Comparison of ENCODE assay signal across 32 cellular contexts in the genomic region with DNA sequence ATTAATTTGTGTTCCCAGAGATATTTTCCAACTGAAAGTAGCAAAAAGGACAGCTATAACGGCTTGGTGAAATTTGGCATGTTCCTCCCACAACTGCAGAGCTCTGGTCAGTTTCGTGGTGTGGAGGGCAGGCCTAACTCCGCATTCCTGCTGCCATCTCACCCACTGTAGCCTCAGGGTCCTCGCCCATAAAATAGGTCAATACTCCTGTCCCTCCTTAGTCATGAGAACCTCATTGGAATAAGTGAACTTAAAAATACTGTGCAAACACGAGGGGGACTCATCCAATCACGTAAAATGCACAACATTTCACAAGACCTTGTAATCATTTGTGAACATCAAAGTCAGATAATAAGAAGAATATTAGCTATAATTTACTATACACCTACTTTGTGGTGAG.
"Had no signal": no experiment of that assay in that cellular context is flagged by ENCODE, and none has a peak within 500 bp of the region (broad histone marks: within the 10 kb centered on the region; RNA-seq: fewer than 3 reads in every experiment).

No MANE protein-coding gene starts in this region.

- H3K4me3 Mint-ChIP-seq: activated CD4-positive, alpha-beta memory T cell treated with anti-CD3 and anti-CD28 coated beads for 36 hours; activated CD4-positive, alpha-beta T cell treated with anti-CD3 and anti-CD28 coated beads for 36 hours; activated CD4-positive, alpha-beta T cell treated with anti-CD3 and anti-CD28 coated beads, Interleukin-2, amount 10 ng/mL, durations not matched to agents 24 days and 14 days; activated CD8-positive, alpha-beta memory T cell treated with anti-CD3 and anti-CD28 coated beads, Interleukin-2, amount 10 ng/mL, durations not matched to agents 7 days and 5 days; activated CD8-positive, alpha-beta T cell treated with anti-CD3 and anti-CD28 coated beads, Interleukin-2, amount 10 ng/mL, durations not matched to agents 7 days and 5 days; activated naive CD4-positive, alpha-beta T cell treated with anti-CD3 and anti-CD28 coated beads, Interleukin-2, amount 10 ng/mL, durations not matched to agents 7 days and 5 days; activated naive CD8-positive, alpha-beta T cell treated with anti-CD3 and anti-CD28 coated beads, Interleukin-2, amount 10 ng/mL, durations not matched to agents 7 days and 5 days; activated T-helper 1 cell treated with anti-CD3 and anti-CD28 coated beads, Interleukin-12 subunit alpha, Interleukin-12 subunit beta, Interleukin-2, Interleukin-4 antibody, amounts not matched to agents 30 ng/mL and 10 ng/mL and 1 ng/mL, durations not matched to agents 14 hours and 24 hours and 36 hours; dendritic cell treated with granulocyte-macrophage colony-stimulating factor and Interleukin-4, amounts not matched to agents 40 ng/mL and 50 ng/mL, for 4 days; T-helper 17 cell; T-helper 2 cell treated with Interferon-gamma antibody and Interleukin-4, amounts not matched to agents 5 μg/mL and 100 μg/mL, for 36 hours had no signal

- H3K27ac Mint-ChIP-seq: activated CD4-positive, alpha-beta memory T cell treated with anti-CD3 and anti-CD28 coated beads for 36 hours; activated CD4-positive, alpha-beta T cell treated with anti-CD3 and anti-CD28 coated beads for 36 hours; activated CD4-positive, alpha-beta T cell treated with anti-CD3 and anti-CD28 coated beads, Interleukin-2, amount 10 ng/mL, durations not matched to agents 24 days and 14 days; activated CD8-positive, alpha-beta memory T cell treated with anti-CD3 and anti-CD28 coated beads, Interleukin-2, amount 10 ng/mL, durations not matched to agents 7 days and 5 days; activated CD8-positive, alpha-beta T cell treated with anti-CD3 and anti-CD28 coated beads, Interleukin-2, amount 10 ng/mL, durations not matched to agents 7 days and 5 days; activated naive CD4-positive, alpha-beta T cell treated with anti-CD3 and anti-CD28 coated beads, Interleukin-2, amount 10 ng/mL, durations not matched to agents 7 days and 5 days; activated naive CD4-positive, alpha-beta T cell treated with anti-CD3 and anti-CD28 coated beads, Interleukin-2, amount 50 U/mL, for 72 hours; activated naive CD8-positive, alpha-beta T cell treated with anti-CD3 and anti-CD28 coated beads, Interleukin-2, amount 10 ng/mL, durations not matched to agents 7 days and 5 days; activated T-helper 1 cell treated with anti-CD3 and anti-CD28 coated beads, Interleukin-12 subunit alpha, Interleukin-12 subunit beta, Interleukin-2, Interleukin-4 antibody, amounts not matched to agents 30 ng/mL and 10 ng/mL and 1 ng/mL, durations not matched to agents 14 hours and 24 hours and 36 hours; activated T-helper 2 cell treated with anti-CD3 and anti-CD28 coated beads, Interferon-gamma antibody, Interleukin-2, Interleukin-4, amounts not matched to agents 10 μg/mL and 5 μg/mL and 100 μg/mL, durations not matched to agents 14 hours and 24 hours and 36 hours; dendritic cell treated with granulocyte-macrophage colony-stimulating factor and Interleukin-4, amounts not matched to agents 40 ng/mL and 50 ng/mL, for 4 days; T-helper 17 cell; T-helper 2 cell treated with Interferon-gamma antibody and Interleukin-4, amounts not matched to agents 5 μg/mL and 100 μg/mL, for 36 hours had no signal

- H3K36me3 ChIP-seq: ascending aorta, breast epithelium, cardiac muscle cell, heart right ventricle had no signal

- H3K4me3 ChIP-seq: ascending aorta, breast epithelium, cardiac muscle cell, coronary artery, dorsolateral prefrontal cortex, heart right ventricle had no signal

- H3K27me3 ChIP-seq: ascending aorta, breast epithelium, cardiac muscle cell, dorsolateral prefrontal cortex, heart right ventricle had no signal

- H3K4me1 Mint-ChIP-seq: activated CD4-positive, alpha-beta T cell treated with anti-CD3 and anti-CD28 coated beads for 36 hours; activated CD4-positive, alpha-beta T cell treated with anti-CD3 and anti-CD28 coated beads, Interleukin-2, amount 10 ng/mL, durations not matched to agents 24 days and 14 days; activated CD8-positive, alpha-beta memory T cell treated with anti-CD3 and anti-CD28 coated beads, Interleukin-2, amount 10 ng/mL, durations not matched to agents 7 days and 5 days; activated naive CD4-positive, alpha-beta T cell treated with anti-CD3 and anti-CD28 coated beads, Interleukin-2, amount 10 ng/mL, durations not matched to agents 7 days and 5 days; activated naive CD8-positive, alpha-beta T cell treated with anti-CD3 and anti-CD28 coated beads, Interleukin-2, amount 10 ng/mL, durations not matched to agents 7 days and 5 days; T-helper 17 cell had no signal

- H3K36me3 Mint-ChIP-seq: activated CD4-positive, alpha-beta memory T cell treated with anti-CD3 and anti-CD28 coated beads for 36 hours; activated CD8-positive, alpha-beta memory T cell treated with anti-CD3 and anti-CD28 coated beads, Interleukin-2, amount 10 ng/mL, durations not matched to agents 7 days and 5 days; activated naive CD4-positive, alpha-beta T cell treated with anti-CD3 and anti-CD28 coated beads, Interleukin-2, amount 10 ng/mL, durations not matched to agents 7 days and 5 days; activated naive CD4-positive, alpha-beta T cell treated with anti-CD3 and anti-CD28 coated beads, Interleukin-2, amount 50 U/mL, for 72 hours; activated naive CD8-positive, alpha-beta T cell treated with anti-CD3 and anti-CD28 coated beads, Interleukin-2, amount 10 ng/mL, durations not matched to agents 7 days and 5 days; brain had no signal

- ATAC-seq: activated CD4-positive, alpha-beta T cell treated with anti-CD3 and anti-CD28 coated beads for 36 hours; activated CD8-positive, alpha-beta memory T cell treated with anti-CD3 and anti-CD28 coated beads, Interleukin-2, amount 10 ng/mL, durations not matched to agents 7 days and 5 days; activated CD8-positive, alpha-beta T cell treated with anti-CD3 and anti-CD28 coated beads, Interleukin-2, amount 10 ng/mL, durations not matched to agents 7 days and 5 days; activated naive CD4-positive, alpha-beta T cell treated with anti-CD3 and anti-CD28 coated beads, Interleukin-2, amount 50 U/mL, for 72 hours; esophagus mucosa; T-helper 17 cell had no signal

- DNase-seq: activated CD4-positive, alpha-beta memory T cell treated with anti-CD3 and anti-CD28 coated beads for 36 hours; activated CD4-positive, alpha-beta T cell treated with anti-CD3 and anti-CD28 coated beads for 36 hours; activated CD4-positive, alpha-beta T cell treated with anti-CD3 and anti-CD28 coated beads, Interleukin-2, amount 10 ng/mL, durations not matched to agents 24 days and 14 days; activated CD4-positive, CD25-positive, alpha-beta regulatory T cell; activated CD4-positive, CD25-positive, alpha-beta regulatory T cell treated with anti-CD3 and anti-CD28 coated beads, Interleukin-2, amount 50 U/mL, for 72 hours; activated CD8-positive, alpha-beta memory T cell treated with anti-CD3 and anti-CD28 coated beads, Interleukin-2, amount 10 ng/mL, durations not matched to agents 7 days and 5 days; activated CD8-positive, alpha-beta memory T cell treated with anti-CD3 and anti-CD28 coated beads, Interleukin-2, amount 50 U/mL, for 4 hours; activated CD8-positive, alpha-beta T cell treated with anti-CD3 and anti-CD28 coated beads, Interleukin-2, amount 10 ng/mL, durations not matched to agents 7 days and 5 days; activated effector memory CD4-positive, alpha-beta T cell treated with anti-CD3 and anti-CD28 coated beads, Interleukin-2, amount 50 U/mL, for 16 hours; activated naive CD4-positive, alpha-beta T cell treated with anti-CD3 and anti-CD28 coated beads, Interleukin-2, amount 10 ng/mL, durations not matched to agents 7 days and 5 days; activated naive CD8-positive, alpha-beta T cell treated with anti-CD3 and anti-CD28 coated beads, Interleukin-2, amount 10 ng/mL, durations not matched to agents 7 days and 5 days; activated T-cell treated with anti-CD3 and anti-CD28 coated beads, Interleukin-2, amount 50 U/mL, for 1 hour; activated T-cell treated with anti-CD3 and anti-CD28 coated beads, Interleukin-2, amount 50 U/mL, for 48 hours; central memory CD4-positive, alpha-beta T cell; effector CD8-positive, alpha-beta T cell; foreskin fibroblast; heart right ventricle; T-helper 1 cell; T-helper 17 cell; T1000 had no signal

- H3K9me3 ChIP-seq: ascending aorta had no signal

- H3K9me3 Mint-ChIP-seq: activated CD4-positive, alpha-beta T cell treated with anti-CD3 and anti-CD28 coated beads, Interleukin-2, amount 10 ng/mL, durations not matched to agents 24 days and 14 days; activated naive CD4-positive, alpha-beta T cell treated with anti-CD3 and anti-CD28 coated beads, Interleukin-2, amount 10 ng/mL, durations not matched to agents 7 days and 5 days; activated T-helper 1 cell treated with anti-CD3 and anti-CD28 coated beads, Interleukin-12 subunit alpha, Interleukin-12 subunit beta, Interleukin-2, Interleukin-4 antibody, amounts not matched to agents 30 ng/mL and 10 ng/mL and 1 ng/mL, durations not matched to agents 14 hours and 24 hours and 36 hours; activated T-helper 2 cell treated with anti-CD3 and anti-CD28 coated beads, Interferon-gamma antibody, Interleukin-2, Interleukin-4, amounts not matched to agents 10 μg/mL and 5 μg/mL and 100 μg/mL, durations not matched to agents 14 hours and 24 hours and 36 hours had no signal

- H3K27me3 Mint-ChIP-seq: activated CD4-positive, alpha-beta memory T cell treated with anti-CD3 and anti-CD28 coated beads for 36 hours; activated CD4-positive, alpha-beta T cell treated with anti-CD3 and anti-CD28 coated beads, Interleukin-2, amount 10 ng/mL, durations not matched to agents 24 days and 14 days; activated CD8-positive, alpha-beta memory T cell treated with anti-CD3 and anti-CD28 coated beads, Interleukin-2, amount 10 ng/mL, durations not matched to agents 7 days and 5 days; activated naive CD4-positive, alpha-beta T cell treated with anti-CD3 and anti-CD28 coated beads, Interleukin-2, amount 10 ng/mL, durations not matched to agents 7 days and 5 days; activated naive CD8-positive, alpha-beta T cell treated with anti-CD3 and anti-CD28 coated beads, Interleukin-2, amount 10 ng/mL, durations not matched to agents 7 days and 5 days; brain; dendritic cell treated with granulocyte-macrophage colony-stimulating factor and Interleukin-4, amounts not matched to agents 40 ng/mL and 50 ng/mL, for 4 days had no signal

- H3K4me1 ChIP-seq: ascending aorta, breast epithelium, heart right ventricle had no signal

- H3K27ac ChIP-seq: ascending aorta, breast epithelium, cardiac muscle cell, coronary artery, heart right ventricle had no signal
